ENCODE assay signal across 1 cellular context in the genomic region with DNA sequence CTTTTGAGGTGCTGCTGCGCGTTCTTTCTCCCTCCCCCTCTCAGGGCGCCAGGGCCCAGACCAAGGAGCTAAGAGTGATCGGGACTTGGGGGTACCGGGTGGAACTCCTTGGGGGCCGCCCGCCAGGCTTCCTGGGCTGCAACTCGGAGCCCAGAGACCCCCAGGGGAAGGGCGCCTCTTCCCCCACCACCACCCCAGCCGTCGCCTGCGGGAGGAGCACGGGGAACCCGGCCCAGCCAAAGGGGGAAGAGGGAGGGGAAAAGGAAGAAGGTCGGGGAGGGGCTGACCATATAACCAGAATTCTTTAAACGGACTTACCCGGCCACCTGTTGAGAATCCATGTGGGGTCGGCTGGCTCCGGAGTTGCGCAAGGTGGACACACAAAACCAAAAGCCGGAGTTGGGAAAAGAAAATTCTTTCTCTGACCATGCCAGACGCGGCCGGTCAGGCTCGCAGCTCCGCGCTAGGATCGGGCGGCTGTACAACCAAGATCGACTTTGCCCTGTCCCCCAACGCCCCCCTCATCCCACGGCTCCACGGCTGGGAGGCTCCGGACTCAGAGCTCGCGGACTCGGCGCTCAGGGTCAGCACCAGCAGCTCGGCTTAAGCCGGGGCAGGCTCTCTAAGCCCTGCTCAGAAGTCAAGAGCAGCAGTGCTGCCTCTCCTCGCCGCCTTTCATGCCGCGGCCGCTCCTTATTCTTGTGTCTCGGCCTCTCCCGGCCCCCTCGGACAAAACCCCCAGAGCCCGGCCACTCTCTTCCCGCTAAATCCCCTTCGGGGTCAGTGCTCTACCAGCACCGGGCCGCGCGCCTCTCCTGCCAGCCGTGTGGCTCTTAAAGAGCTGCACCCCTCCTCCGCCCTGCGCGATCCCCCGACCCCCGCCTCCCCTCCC.
TF ChIP-seq lines count a peak whose summit lies in the region.

No MANE protein-coding gene starts in this region.

TF ChIP-seq in GM23338, 12 proteins besides CTCF, POLR2A, EP300 and RAD21 (continued from another document):
- TF ChIP-seq, protein P1, sequence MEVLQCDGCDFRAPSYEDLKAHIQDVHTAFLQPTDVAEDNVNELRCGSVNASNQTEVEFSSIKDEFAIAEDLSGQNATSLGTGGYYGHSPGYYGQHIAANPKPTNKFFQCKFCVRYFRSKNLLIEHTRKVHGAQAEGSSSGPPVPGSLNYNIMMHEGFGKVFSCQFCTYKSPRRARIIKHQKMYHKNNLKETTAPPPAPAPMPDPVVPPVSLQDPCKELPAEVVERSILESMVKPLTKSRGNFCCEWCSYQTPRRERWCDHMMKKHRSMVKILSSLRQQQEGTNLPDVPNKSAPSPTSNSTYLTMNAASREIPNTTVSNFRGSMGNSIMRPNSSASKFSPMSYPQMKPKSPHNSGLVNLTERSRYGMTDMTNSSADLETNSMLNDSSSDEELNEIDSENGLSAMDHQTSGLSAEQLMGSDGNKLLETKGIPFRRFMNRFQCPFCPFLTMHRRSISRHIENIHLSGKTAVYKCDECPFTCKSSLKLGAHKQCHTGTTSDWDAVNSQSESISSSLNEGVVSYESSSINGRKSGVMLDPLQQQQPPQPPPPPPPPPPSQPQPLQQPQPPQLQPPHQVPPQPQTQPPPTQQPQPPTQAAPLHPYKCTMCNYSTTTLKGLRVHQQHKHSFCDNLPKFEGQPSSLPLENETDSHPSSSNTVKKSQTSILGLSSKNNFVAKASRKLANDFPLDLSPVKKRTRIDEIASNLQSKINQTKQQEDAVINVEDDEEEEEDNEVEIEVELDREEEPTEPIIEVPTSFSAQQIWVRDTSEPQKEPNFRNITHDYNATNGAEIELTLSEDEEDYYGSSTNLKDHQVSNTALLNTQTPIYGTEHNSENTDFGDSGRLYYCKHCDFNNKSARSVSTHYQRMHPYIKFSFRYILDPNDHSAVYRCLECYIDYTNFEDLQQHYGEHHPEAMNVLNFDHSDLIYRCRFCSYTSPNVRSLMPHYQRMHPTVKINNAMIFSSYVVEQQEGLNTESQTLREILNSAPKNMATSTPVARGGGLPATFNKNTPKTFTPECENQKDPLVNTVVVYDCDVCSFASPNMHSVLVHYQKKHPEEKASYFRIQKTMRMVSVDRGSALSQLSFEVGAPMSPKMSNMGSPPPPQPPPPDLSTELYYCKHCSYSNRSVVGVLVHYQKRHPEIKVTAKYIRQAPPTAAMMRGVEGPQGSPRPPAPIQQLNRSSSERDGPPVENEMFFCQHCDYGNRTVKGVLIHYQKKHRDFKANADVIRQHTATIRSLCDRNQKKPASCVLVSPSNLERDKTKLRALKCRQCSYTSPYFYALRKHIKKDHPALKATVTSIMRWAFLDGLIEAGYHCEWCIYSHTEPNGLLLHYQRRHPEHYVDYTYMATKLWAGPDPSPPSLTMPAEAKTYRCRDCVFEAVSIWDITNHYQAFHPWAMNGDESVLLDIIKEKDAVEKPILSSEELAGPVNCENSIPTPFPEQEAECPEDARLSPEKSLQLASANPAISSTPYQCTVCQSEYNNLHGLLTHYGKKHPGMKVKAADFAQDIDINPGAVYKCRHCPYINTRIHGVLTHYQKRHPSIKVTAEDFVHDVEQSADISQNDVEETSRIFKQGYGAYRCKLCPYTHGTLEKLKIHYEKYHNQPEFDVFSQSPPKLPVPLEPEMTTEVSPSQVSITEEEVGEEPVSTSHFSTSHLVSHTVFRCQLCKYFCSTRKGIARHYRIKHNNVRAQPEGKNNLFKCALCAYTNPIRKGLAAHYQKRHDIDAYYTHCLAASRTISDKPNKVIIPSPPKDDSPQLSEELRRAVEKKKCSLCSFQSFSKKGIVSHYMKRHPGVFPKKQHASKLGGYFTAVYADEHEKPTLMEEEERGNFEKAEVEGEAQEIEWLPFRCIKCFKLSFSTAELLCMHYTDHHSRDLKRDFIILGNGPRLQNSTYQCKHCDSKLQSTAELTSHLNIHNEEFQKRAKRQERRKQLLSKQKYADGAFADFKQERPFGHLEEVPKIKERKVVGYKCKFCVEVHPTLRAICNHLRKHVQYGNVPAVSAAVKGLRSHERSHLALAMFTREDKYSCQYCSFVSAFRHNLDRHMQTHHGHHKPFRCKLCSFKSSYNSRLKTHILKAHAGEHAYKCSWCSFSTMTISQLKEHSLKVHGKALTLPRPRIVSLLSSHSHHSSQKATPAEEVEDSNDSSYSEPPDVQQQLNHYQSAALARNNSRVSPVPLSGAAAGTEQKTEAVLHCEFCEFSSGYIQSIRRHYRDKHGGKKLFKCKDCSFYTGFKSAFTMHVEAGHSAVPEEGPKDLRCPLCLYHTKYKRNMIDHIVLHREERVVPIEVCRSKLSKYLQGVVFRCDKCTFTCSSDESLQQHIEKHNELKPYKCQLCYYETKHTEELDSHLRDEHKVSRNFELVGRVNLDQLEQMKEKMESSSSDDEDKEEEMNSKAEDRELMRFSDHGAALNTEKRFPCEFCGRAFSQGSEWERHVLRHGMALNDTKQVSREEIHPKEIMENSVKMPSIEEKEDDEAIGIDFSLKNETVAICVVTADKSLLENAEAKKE (CRISPR knock-in tag; IDR thresholded peaks at IDR 0.05): no peak
- peak; percentile 83 for TF ChIP-seq EZH2phosphoT487 (IDR thresholded peaks at IDR 0.05; ENCODE audit: unreplicated experiment)
- TF ChIP-seq CREB1 (CRISPR knock-in tag; IDR thresholded peaks at IDR 0.05; ENCODE audit: low read depth): no peak
- TF ChIP-seq EZH2 (IDR thresholded peaks at IDR 0.05; ENCODE audit: low read depth, unreplicated experiment): peak; percentile 92
- TF ChIP-seq JUNB (IDR thresholded peaks at IDR 0.05; ENCODE audit: unreplicated experiment): no peak
- TF ChIP-seq ZNF331 (CRISPR knock-in tag; IDR thresholded peaks at IDR 0.05; ENCODE audit: low read depth): no peak
- no peak for TF ChIP-seq ZNF114 (CRISPR knock-in tag; IDR thresholded peaks at IDR 0.05)
- TF ChIP-seq, protein P2, sequence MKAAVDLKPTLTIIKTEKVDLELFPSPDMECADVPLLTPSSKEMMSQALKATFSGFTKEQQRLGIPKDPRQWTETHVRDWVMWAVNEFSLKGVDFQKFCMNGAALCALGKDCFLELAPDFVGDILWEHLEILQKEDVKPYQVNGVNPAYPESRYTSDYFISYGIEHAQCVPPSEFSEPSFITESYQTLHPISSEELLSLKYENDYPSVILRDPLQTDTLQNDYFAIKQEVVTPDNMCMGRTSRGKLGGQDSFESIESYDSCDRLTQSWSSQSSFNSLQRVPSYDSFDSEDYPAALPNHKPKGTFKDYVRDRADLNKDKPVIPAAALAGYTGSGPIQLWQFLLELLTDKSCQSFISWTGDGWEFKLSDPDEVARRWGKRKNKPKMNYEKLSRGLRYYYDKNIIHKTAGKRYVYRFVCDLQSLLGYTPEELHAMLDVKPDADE (IDR thresholded peaks at IDR 0.05): no peak
- TF ChIP-seq POLR2AphosphoS5 (IDR thresholded peaks at IDR 0.05; ENCODE audit: low read depth): no peak
- TF ChIP-seq NANOG (IDR thresholded peaks at IDR 0.05; ENCODE audit: borderline replicate concordance): no peak
